ENCODE assay signal across 1 cellular context in the genomic region with DNA sequence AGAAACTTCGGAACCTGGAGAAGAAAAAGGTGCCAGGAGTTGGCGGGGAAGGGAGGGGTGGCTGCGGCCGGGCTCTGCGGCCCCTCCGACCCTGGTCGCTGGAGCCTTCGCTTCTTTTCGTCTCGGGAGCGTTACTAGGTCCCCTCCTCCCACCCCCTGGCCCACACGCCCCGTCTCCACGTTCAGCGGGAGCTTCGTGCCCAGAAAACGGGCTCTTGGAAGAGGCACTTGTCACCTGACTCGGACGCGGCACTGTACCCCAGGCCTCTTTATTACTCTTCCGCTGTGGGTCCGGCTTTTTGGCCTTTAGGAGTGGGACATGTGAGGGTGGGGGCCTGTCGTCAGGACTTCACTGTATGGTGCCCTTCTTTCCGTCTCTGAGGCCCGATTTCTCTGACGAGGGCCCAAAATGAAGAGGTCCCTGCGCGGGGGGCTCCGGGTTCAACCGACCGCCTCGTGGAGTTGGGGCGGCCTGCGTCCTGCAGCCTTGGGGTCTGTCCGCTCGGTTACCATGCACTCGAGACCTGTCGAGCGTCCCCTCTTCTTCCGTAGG.
TF ChIP-seq lines count a peak whose summit lies in the region.

No MANE protein-coding gene starts in this region.

TF ChIP-seq in IMR-90, 13 proteins besides CTCF, POLR2A, EP300 and RAD21 (continued from another document):
- no peak for TF ChIP-seq CEBPB (IDR thresholded peaks at IDR 0.05; ENCODE audit: low read depth, low read length)
- TF ChIP-seq BHLHE40 (IDR thresholded peaks at IDR 0.05; ENCODE audit: low read depth, low read length) = no peak
- no peak for TF ChIP-seq RFX5 (IDR thresholded peaks at IDR 0.05; ENCODE audit: low read depth, low read length)
- no peak for TF ChIP-seq FOS (IDR thresholded peaks at IDR 0.05; ENCODE audit: low read depth, low read length)
- TF ChIP-seq SMC3 (IDR thresholded peaks at IDR 0.05; ENCODE audit: low read depth, low read length) = no peak
- TF ChIP-seq NFE2L2 (IDR thresholded peaks at IDR 0.05; ENCODE audit: low read depth, low read length) = no peak
- TF ChIP-seq MXI1 (IDR thresholded peaks at IDR 0.05; ENCODE audit: borderline replicate concordance, low read depth, low read length) = no peak
